ENCODE assay signal across 21 cellular contexts in the genomic region with DNA sequence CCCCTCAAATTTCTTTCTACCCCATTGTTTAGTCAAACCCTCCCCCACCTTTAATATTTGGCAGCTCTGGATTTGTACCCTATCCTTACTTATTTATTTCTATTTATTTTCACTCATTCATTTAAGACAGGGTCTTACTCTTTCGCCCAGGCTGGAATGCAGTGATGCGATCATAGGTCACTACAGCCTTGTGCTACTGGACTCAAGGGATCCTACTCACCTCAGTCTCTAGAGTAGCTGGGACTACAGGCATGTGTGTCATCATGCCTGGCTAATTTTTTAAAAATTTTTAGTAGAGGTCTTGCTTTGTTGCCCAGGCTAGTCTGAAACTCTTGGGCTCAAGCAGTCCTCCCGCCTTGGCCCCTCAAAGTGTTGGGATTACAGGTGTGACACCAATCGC. TPM values are rescaled to one million over a fixed set of nuclear protein-coding genes. Genes with fewer than 3 reads are reported as not detected.
A peak's percentile ranks its signal among the peaks of the same experiment; 100 is the strongest.
DNase-seq lines count a peak whose midpoint lies in the region; ATAC-seq and TF ChIP-seq lines count a peak whose summit lies in the region.
"Had no signal": no experiment of that assay in that cellular context is flagged by ENCODE, and none has a peak within 500 bp of the region (broad histone marks: within the 10 kb centered on the region; RNA-seq: fewer than 3 reads in every experiment).

No MANE protein-coding gene starts in this region.

- H3K4me3 ChIP-seq in sigmoid colon: no peak overlapping the region
- H3K4me3 ChIP-seq: BLaER1, GM12878, GM23248 had no signal

- H3K4me3 Mint-ChIP-seq in natural killer cell: no peak overlapping the region
- no peak overlapping the region for H3K4me3 Mint-ChIP-seq in natural killer cell treated with Interleukin-12 subunit alpha and Interleukin-12 subunit beta and Interleukin-15 and Interleukin-18, amount 100 ng/mL, for 72 hours
- H3K4me3 Mint-ChIP-seq in T-helper 17 cell: no peak overlapping the region
- H3K4me3 Mint-ChIP-seq in stimulated activated naive B cell treated with anti-CD40 and anti-IgM and Interleukin-4, amounts not matched to agents 10 μg/mL and 1 μg/mL and 100 μg/mL, for 72 hours: no peak overlapping the region
- H3K4me3 Mint-ChIP-seq: B cell; CD4-positive, CD25-positive, alpha-beta regulatory T cell; CD8-positive, alpha-beta T cell; H9; HFFc6 had no signal

- H3K36me3 Mint-ChIP-seq in natural killer cell (no peaks in the 10 kb centered on the region), T-helper 17 cell (ENCODE audit: low read depth) (no peaks in the 10 kb centered on the region)
- no peaks in the 10 kb centered on the region for H3K36me3 Mint-ChIP-seq in natural killer cell treated with Interleukin-12 subunit alpha and Interleukin-12 subunit beta and Interleukin-15 and Interleukin-18, amount 100 ng/mL, for 72 hours
- H3K36me3 Mint-ChIP-seq in stimulated activated naive B cell treated with anti-CD40 and anti-IgM and Interleukin-4, amounts not matched to agents 10 μg/mL and 1 μg/mL and 100 μg/mL, for 72 hours: peaks cover 11 to 24% of the 10 kb centered on the region in 2 donors

- ATAC-seq in natural killer cell: peak in 2 of 3 donors; percentile 24 to 25
- ATAC-seq in natural killer cell treated with Interleukin-12 subunit alpha and Interleukin-12 subunit beta and Interleukin-15 and Interleukin-18, amount 100 ng/mL, for 72 hours: no peak
- ATAC-seq in T-helper 17 cell: no peak
- no peak for ATAC-seq in stimulated activated naive B cell treated with anti-CD40 and anti-IgM and Interleukin-4, amounts not matched to agents 10 μg/mL and 1 μg/mL and 100 μg/mL, for 72 hours (replicated peaks)
- ATAC-seq in HG03045 (IDR thresholded peaks at IDR 0.05; ENCODE audit: unreplicated experiment): no peak
- ATAC-seq: CD8-positive, alpha-beta T cell; GM12878; HCT116 had no signal

- intact Hi-C loops in natural killer cell (cut with micrococcal nuclease) (loop anchor here (5.0 kb wide), 1 partner anchor 37 kb away; the partner anchor contains the start of gene ARIH1), sigmoid colon (cut with DNase I) (no loop called here)

- H3K4me1 Mint-ChIP-seq in natural killer cell (peaks cover 59 to 62% of the 10 kb centered on the region in 2 donors), T-helper 17 cell (peaks cover 38% of the 10 kb centered on the region)
- peaks cover 23 to 36% of the 10 kb centered on the region in 2 donors for H3K4me1 Mint-ChIP-seq in natural killer cell treated with Interleukin-12 subunit alpha and Interleukin-12 subunit beta and Interleukin-15 and Interleukin-18, amount 100 ng/mL, for 72 hours (ENCODE audit: low read depth in 2 of 2)
- H3K4me1 Mint-ChIP-seq in stimulated activated naive B cell treated with anti-CD40 and anti-IgM and Interleukin-4, amounts not matched to agents 10 μg/mL and 1 μg/mL and 100 μg/mL, for 72 hours: peaks cover 11 to 49% of the 10 kb centered on the region in 2 donors

- WGBS in sigmoid colon, 2 donors: 95 to 96% methylated on average over 4 of the region's 4 CpGs

- TF ChIP-seq CTCF in natural killer cell (IDR thresholded peaks at IDR 0.05): no peak
- TF ChIP-seq CTCF in sigmoid colon (IDR thresholded peaks at IDR 0.05): no peak

- H3K36me3 ChIP-seq in sigmoid colon: no peaks in the 10 kb centered on the region

- DNase-seq in natural killer cell (no peak), T-helper 17 cell (no peak), kidney tubule cell (ENCODE audit: low spot score) (peak; percentile 20), RPMI8226 (no peak), sigmoid colon (no peak)
- DNase-seq in natural killer cell treated with Interleukin-12 subunit alpha and Interleukin-12 subunit beta and Interleukin-15 and Interleukin-18, amount 100 ng/mL, for 72 hours (ENCODE audit: low spot score): no peak
- DNase-seq in stimulated activated naive B cell treated with anti-CD40 and anti-IgM and Interleukin-4, amounts not matched to agents 10 μg/mL and 1 μg/mL and 100 μg/mL, for 72 hours: no peak
- DNase-seq: Caco-2; CD4-positive, CD25-positive, alpha-beta regulatory T cell; CD8-positive, alpha-beta T cell; DMS153; DND-41; GM23248; H9; HFFc6 had no signal

- peaks cover 0 to 28% (median 0%) of the 10 kb centered on the region in 4 donors for H3K4me1 ChIP-seq in sigmoid colon

- no peak overlapping the region for H3K27ac ChIP-seq in sigmoid colon
- H3K27ac ChIP-seq: BLaER1, C4-2B, GM23248 had no signal

- no peaks in the 10 kb centered on the region for H3K27me3 Mint-ChIP-seq in natural killer cell (ENCODE audit: low read depth in 2 of 2)
- H3K27me3 Mint-ChIP-seq in natural killer cell treated with Interleukin-12 subunit alpha and Interleukin-12 subunit beta and Interleukin-15 and Interleukin-18, amount 100 ng/mL, for 72 hours: no peaks in the 10 kb centered on the region
- H3K27me3 Mint-ChIP-seq in T-helper 17 cell: no peaks in the 10 kb centered on the region
- H3K27me3 Mint-ChIP-seq in stimulated activated naive B cell treated with anti-CD40 and anti-IgM and Interleukin-4, amounts not matched to agents 10 μg/mL and 1 μg/mL and 100 μg/mL, for 72 hours: no peaks in the 10 kb centered on the region
- H3K27me3 Mint-ChIP-seq: B cell; CD4-positive, CD25-positive, alpha-beta regulatory T cell had no signal

- no peak for TF ChIP-seq EP300 in sigmoid colon (IDR thresholded peaks at IDR 0.05)

- H3K9me3 ChIP-seq in T-helper 17 cell (ENCODE audit: control insufficient read depth, low read length, poor library complexity, severe bottlenecking): no peaks in the 10 kb centered on the region
- H3K9me3 ChIP-seq in sigmoid colon: no peaks in the 10 kb centered on the region
- H3K9me3 ChIP-seq: BLaER1 had no signal

- H3K27me3 ChIP-seq in sigmoid colon: no peaks in the 10 kb centered on the region
- H3K27me3 ChIP-seq: BLaER1 had no signal

- TF ChIP-seq POLR2A in sigmoid colon (IDR thresholded peaks at IDR 0.05): no peak

- H3K9me3 Mint-ChIP-seq in natural killer cell: no peaks in the 10 kb centered on the region
- H3K9me3 Mint-ChIP-seq in natural killer cell treated with Interleukin-12 subunit alpha and Interleukin-12 subunit beta and Interleukin-15 and Interleukin-18, amount 100 ng/mL, for 72 hours: no peaks in the 10 kb centered on the region
- H3K9me3 Mint-ChIP-seq in stimulated activated naive B cell treated with anti-CD40 and anti-IgM and Interleukin-4, amounts not matched to agents 10 μg/mL and 1 μg/mL and 100 μg/mL, for 72 hours: no peaks in the 10 kb centered on the region
- H3K9me3 Mint-ChIP-seq: CD4-positive, CD25-positive, alpha-beta regulatory T cell; CD8-positive, alpha-beta T cell; H9; HFFc6 had no signal

- H3K27ac Mint-ChIP-seq in natural killer cell (peak overlapping the region in 1 of 2 donors; percentile 21), T-helper 17 cell (peak overlapping the region; percentile 19)
- no peak overlapping the region for H3K27ac Mint-ChIP-seq in natural killer cell treated with Interleukin-12 subunit alpha and Interleukin-12 subunit beta and Interleukin-15 and Interleukin-18, amount 100 ng/mL, for 72 hours
- peak overlapping the region; percentile 14 for H3K27ac Mint-ChIP-seq in stimulated activated naive B cell treated with anti-CD40 and anti-IgM and Interleukin-4, amounts not matched to agents 10 μg/mL and 1 μg/mL and 100 μg/mL, for 72 hours
- H3K27ac Mint-ChIP-seq: B cell; CD4-positive, CD25-positive, alpha-beta regulatory T cell; CD8-positive, alpha-beta T cell; HFFc6 had no signal

RNA-seq across cellular contexts. Expression of gene ARIH1, which starts 35.4 kb away (rescaled TPM):
- 100 to 1,000 TPM; 193 to 212 (median 212) TPM for total RNA-seq in natural killer cell
- 100 to 1,000 TPM; 155 to 175 TPM for total RNA-seq in natural killer cell treated with Interleukin-12 subunit alpha and Interleukin-12 subunit beta and Interleukin-15 and Interleukin-18, amount 100 ng/mL, for 72 hours
- total RNA-seq in T-helper 17 cell: 100 to 1,000 TPM; 202 to 238 TPM
- 10 to 100 TPM; 36.4 to 69.5 (median 45.2) TPM for total RNA-seq in sigmoid colon
- 10 to 100 TPM; 10.8 to 22.8 (median 18.3) TPM for polyA plus RNA-seq in sigmoid colon

Comparison
In these comparisons a context has a peak if more than half of its experiments do, and no peak if none do; other contexts are left out.
1. ATAC-seq: peak in natural killer cell (2 of 3); none in natural killer cell treated with Interleukin-12 subunit alpha and Interleukin-12 subunit beta and Interleukin-15 and Interleukin-18, amount 100 ng/mL, for 72 hours (0 of 2), T-helper 17 cell (single experiment), stimulated activated naive B cell treated with anti-CD40 and anti-IgM and Interleukin-4, amounts not matched to agents 10 μg/mL and 1 μg/mL and 100 μg/mL, for 72 hours (0 of 2) and HG03045 (single experiment).
2. H3K27ac Mint-ChIP-seq: peak in T-helper 17 cell (single experiment) and stimulated activated naive B cell treated with anti-CD40 and anti-IgM and Interleukin-4, amounts not matched to agents 10 μg/mL and 1 μg/mL and 100 μg/mL, for 72 hours (single experiment); none in natural killer cell treated with Interleukin-12 subunit alpha and Interleukin-12 subunit beta and Interleukin-15 and Interleukin-18, amount 100 ng/mL, for 72 hours (0 of 2).